12 cellular contexts compared by ENCODE assay signal in genomic region chr11:134519390-134519750, GRCh38.
"Had no signal": no experiment of that assay in that cellular context is flagged by ENCODE, and none has a peak within 500 bp of the region (broad histone marks: within the 10 kb centered on the region; RNA-seq: fewer than 3 reads in every experiment).

No MANE protein-coding gene starts in this region.

- H3K27ac ChIP-seq: coronary artery, parathyroid adenoma had no signal

- H3K4me3 ChIP-seq: coronary artery had no signal

- H3K4me1 ChIP-seq: parathyroid adenoma had no signal

- ATAC-seq: esophagus mucosa had no signal

- DNase-seq: effector CD4-positive, alpha-beta T cell; immature natural killer cell; left cardiac atrium; mesendoderm; naive B cell; small intestine; stimulated activated CD4-positive, alpha-beta T cell treated with anti-CD3 and anti-CD28 coated beads, Interleukin-2, amount 100 ng/mL, for 48 hours; stimulated activated naive CD4-positive, alpha-beta T cell treated with Interleukin-2 at 50 U/mL for 16 hours; trophoblast cell had no signal
